In genomic region chr2:181456660-181457120, GRCh38 we compare ENCODE assay signal across 8 cellular contexts. TPM values are rescaled to one million over a fixed set of nuclear protein-coding genes. Genes with fewer than 3 reads are reported as not detected.
DNase-seq lines count a peak whose midpoint lies in the region; ATAC-seq and TF ChIP-seq lines count a peak whose summit lies in the region.

No MANE protein-coding gene starts in this region.

- no peaks in the 10 kb centered on the region for H3K27me3 ChIP-seq in CD8-positive, alpha-beta T cell (ENCODE audit: insufficient read depth, low read length)
- H3K27me3 ChIP-seq in WERI-Rb-1 (ENCODE audit: insufficient read depth, low read depth, severe bottlenecking) (no peaks in the 10 kb centered on the region), lower lobe of right lung (ENCODE audit: low read depth) (peaks cover 15% of the 10 kb centered on the region)

- peak overlapping the region; percentile 89 for H3K4me3 Mint-ChIP-seq in CD8-positive, alpha-beta T cell

- no peak for TF ChIP-seq CTCF in CD8-positive, alpha-beta T cell (IDR thresholded peaks at IDR 0.05)
- TF ChIP-seq CTCF in WERI-Rb-1 (IDR thresholded peaks at IDR 0.05; ENCODE audit: low read depth, low read length) (no peak), lower lobe of right lung (IDR thresholded peaks at IDR 0.05) (no peak)

- POLR2A ChIA-PET in CD8-positive, alpha-beta T cell (lab: Charles Lee), result interaction anchor here (0.7 to 4.6 kb wide), 34 partner anchors 11 to 375 kb away, joined by 3 to 37 read pairs (median 4); no protein-coding TSS in a partner anchor

- intact Hi-C loops in CD8-positive, alpha-beta T cell (cut with DNase I, micrococcal nuclease), result loop anchor here (1.0 to 5.0 kb wide), 16 partner anchors 9 to 474 kb away; partner anchors contain the start of genes ITPRID2 (in 1 of the 2) and UBE2E3 (in 1 of the 2)
- intact Hi-C loops in lower lobe of right lung (cut with DNase I), result no loop called here

- DNase-seq in CD8-positive, alpha-beta T cell, result peak; percentile 50 to 86 (median 71)
- DNase-seq in HT1080 (ENCODE audit: low read depth) (peak; percentile 13), WERI-Rb-1 (peak; percentile 51), lower lobe of right lung (peak; percentile 78), 8988T (no peak)
- DNase-seq in central memory CD4-positive, alpha-beta T cell, result peak; percentile 80
- DNase-seq in stimulated activated CD8-positive, alpha-beta memory T cell treated with anti-CD3 and anti-CD28 coated beads, Interleukin-2, amount 100 ng/mL, for 48 hours (ENCODE audit: low read depth in 2 of 2), result peak; percentile 38 to 55

- no peaks in the 10 kb centered on the region for H3K27me3 Mint-ChIP-seq in CD8-positive, alpha-beta T cell (ENCODE audit: low read depth)

- no peaks in the 10 kb centered on the region for H3K9me3 ChIP-seq in CD8-positive, alpha-beta T cell (ENCODE audit: low read length)
- no peaks in the 10 kb centered on the region for H3K9me3 ChIP-seq in WERI-Rb-1 (ENCODE audit: severe bottlenecking)
- no peaks in the 10 kb centered on the region for H3K9me3 ChIP-seq in lower lobe of right lung

- peaks cover 23% of the 10 kb centered on the region for H3K4me1 ChIP-seq in CD8-positive, alpha-beta T cell (ENCODE audit: insufficient read depth, low read length)
- peaks cover 30% of the 10 kb centered on the region for H3K4me1 ChIP-seq in lower lobe of right lung

- H3K27ac Mint-ChIP-seq in CD8-positive, alpha-beta T cell, result peak overlapping the region; percentile 94

- no peaks in the 10 kb centered on the region for H3K36me3 ChIP-seq in CD8-positive, alpha-beta T cell (ENCODE audit: insufficient read depth, low read length)
- H3K36me3 ChIP-seq in WERI-Rb-1 (no peaks in the 10 kb centered on the region), lower lobe of right lung (no peaks in the 10 kb centered on the region)

- CTCF ChIA-PET in CD8-positive, alpha-beta T cell (lab: Charles Lee), result interaction anchor here (0.7 to 4.3 kb wide), 30 partner anchors 11 to 380 kb away, joined by 3 to 44 read pairs (median 4); no protein-coding TSS in a partner anchor

- H3K9me3 Mint-ChIP-seq in CD8-positive, alpha-beta T cell, result no peaks in the 10 kb centered on the region

- H3K27ac ChIP-seq in CD8-positive, alpha-beta T cell (ENCODE audit: low read depth, low read length), result peak overlapping the region; percentile 85
- H3K27ac ChIP-seq in WERI-Rb-1, result peak overlapping the region; percentile 58
- H3K27ac ChIP-seq in lower lobe of right lung, result peak overlapping the region; percentile 84

- H3K4me3 ChIP-seq in CD8-positive, alpha-beta T cell (ENCODE audit: low read depth, low read length), result peak overlapping the region; percentile 88
- H3K4me3 ChIP-seq in WERI-Rb-1 (ENCODE audit: low read depth, low read length), result peak overlapping the region; percentile 77
- H3K4me3 ChIP-seq in lower lobe of right lung, result peak overlapping the region; percentile 63

- peaks cover 40% of the 10 kb centered on the region for H3K36me3 Mint-ChIP-seq in CD8-positive, alpha-beta T cell

- ATAC-seq in CD8-positive, alpha-beta T cell, result peak; percentile 67
- peak; percentile 73 for ATAC-seq in GM21390 (IDR thresholded peaks at IDR 0.05; ENCODE audit: unreplicated experiment)
- peak; percentile 80 to 89 for ATAC-seq in lower lobe of right lung

- H3K4me1 Mint-ChIP-seq in CD8-positive, alpha-beta T cell (ENCODE audit: low read depth), result peaks cover 50% of the 10 kb centered on the region

RNA-seq across cellular contexts. Expression of gene ITGA4, which starts 0.5 kb away (rescaled TPM):
- total RNA-seq in CD8-positive, alpha-beta T cell, result 100 to 1,000 TPM; 102 TPM
- total RNA-seq in HT1080 (2014; rRNA removed; shearing (Covaris generic)), result 28.8 and 30.7 TPM in 2 replicates
- 15.3 and 22.4 TPM in 2 replicates for polyA plus RNA-seq in HT1080 (2015; cell fraction: cytosol; rRNA removed)
- 45.6 and 50.5 TPM in 2 replicates for polyA plus RNA-seq in HT1080 (2015; cell fraction: nucleus; rRNA removed)
- 24.0 TPM for total RNA-seq in lower lobe of right lung
